In the genomic region with DNA sequence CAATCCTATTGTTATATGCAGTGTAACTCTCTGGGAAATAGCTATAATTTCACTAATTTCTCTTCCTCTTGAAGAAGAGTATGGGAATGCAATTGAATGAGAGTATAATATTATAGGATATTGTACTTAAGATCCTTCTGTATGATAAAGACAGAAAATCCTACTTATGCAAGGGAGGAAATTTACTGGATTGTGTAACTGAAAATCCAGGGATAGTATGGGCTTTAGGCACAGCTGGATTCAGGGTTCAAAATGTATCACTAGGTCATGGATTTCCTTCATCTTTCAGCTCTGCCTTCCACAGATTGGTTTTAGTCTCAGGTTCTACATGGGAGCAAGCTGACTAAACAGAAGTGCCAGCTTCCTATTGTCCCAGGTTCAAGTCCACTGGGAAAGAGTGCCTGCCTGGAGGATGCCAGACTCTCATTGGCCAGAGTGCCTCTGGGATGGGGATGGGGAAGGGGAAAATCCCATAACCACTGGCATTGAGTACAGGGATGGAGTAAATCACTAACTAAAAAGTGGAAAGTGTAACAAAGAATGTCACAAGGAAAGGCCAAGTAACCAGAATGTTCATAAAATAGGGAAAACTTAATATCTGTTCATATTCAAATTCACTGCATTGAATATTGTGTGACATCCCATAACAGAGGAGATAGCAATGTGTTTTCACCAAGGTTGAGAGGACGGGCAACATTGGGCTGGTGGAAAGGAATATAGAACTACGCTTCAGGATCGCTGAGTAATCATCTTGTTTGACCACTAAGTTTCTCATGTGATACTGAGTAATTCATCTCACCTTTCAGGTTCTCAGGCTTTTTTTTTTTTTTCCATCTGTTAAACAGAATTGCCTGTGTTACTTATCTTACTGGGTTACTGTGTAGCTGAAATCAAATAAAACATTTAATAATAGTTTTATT, we compare ENCODE assay signal across 17 cellular contexts.
DNase-seq lines count a peak whose midpoint lies in the region; ATAC-seq, FAIRE-seq and TF ChIP-seq lines count a peak whose summit lies in the region.
"Had no signal": no experiment of that assay in that cellular context is flagged by ENCODE, and none has a peak within 500 bp of the region (broad histone marks: within the 10 kb centered on the region; RNA-seq: fewer than 3 reads in every experiment).

No MANE protein-coding gene starts in this region.

- peaks cover 8% of the 10 kb centered on the region for H3K9me3 Mint-ChIP-seq in dendritic cell treated with granulocyte-macrophage colony-stimulating factor and Interleukin-4, amounts not matched to agents 40 ng/mL and 50 ng/mL, for 4 days

- H3K36me3 ChIP-seq in parathyroid adenoma (ENCODE audit: control insufficient read depth, insufficient read depth, low read length) = no peaks in the 10 kb centered on the region
- H3K36me3 ChIP-seq: gastroesophageal sphincter had no signal

- no peak overlapping the region for H3K4me3 ChIP-seq in parathyroid adenoma (ENCODE audit: low read depth, low read length)
- H3K4me3 ChIP-seq: gastroesophageal sphincter had no signal

- H3K4me1 Mint-ChIP-seq in dendritic cell treated with granulocyte-macrophage colony-stimulating factor and Interleukin-4, amounts not matched to agents 40 ng/mL and 50 ng/mL, for 4 days (ENCODE audit: low read depth) = peaks cover 62% of the 10 kb centered on the region

- no peaks in the 10 kb centered on the region for H3K4me1 ChIP-seq in parathyroid adenoma
- H3K4me1 ChIP-seq: gastroesophageal sphincter had no signal

- FAIRE-seq in GM18507 (lab: Jason Lieb, UNC) = peak; percentile 67

- no peaks in the 10 kb centered on the region for H3K36me3 Mint-ChIP-seq in dendritic cell treated with granulocyte-macrophage colony-stimulating factor and Interleukin-4, amounts not matched to agents 40 ng/mL and 50 ng/mL, for 4 days (ENCODE audit: low read depth)

- no peak overlapping the region for H3K27ac ChIP-seq in parathyroid adenoma
- H3K27ac ChIP-seq: gastroesophageal sphincter had no signal

- no peak overlapping the region for H3K9ac ChIP-seq in parathyroid adenoma

- DNase-seq in GM18507 (ENCODE audit: extremely low spot score, insufficient read length, low read depth) (no peak), NCI-H2196 treated with DMSO at 0.1 percent for 48 hours (lab: John Stamatoyannopoulos, UW; ENCODE audit: unreplicated experiment) (no peak), GF-D8 (lab: John Stamatoyannopoulos, UW) (no peak), HuH-7.5 (ENCODE audit: low spot score) (no peak)
- DNase-seq in effector CD8-positive, alpha-beta T cell (lab: John Stamatoyannopoulos, UW) = no peak
- DNase-seq: activated T-cell treated with anti-CD3 and anti-CD28 coated beads, Interleukin-2, amount 50 U/mL, for 48 hours; dermis blood vessel endothelial cell; left ventricle myocardium superior; NCI-H2029 treated with DMSO at 0.1 percent for 48 hours; occipital lobe; SW 1271 had no signal

- peak overlapping the region; percentile 10 for H3K27ac Mint-ChIP-seq in dendritic cell treated with granulocyte-macrophage colony-stimulating factor and Interleukin-4, amounts not matched to agents 40 ng/mL and 50 ng/mL, for 4 days
- H3K27ac Mint-ChIP-seq: stimulated activated memory B cell treated with anti-CD40 and anti-IgM and Interleukin-4, amounts not matched to agents 10 μg/mL and 1 μg/mL and 100 μg/mL, for 72 hours had no signal

- no peaks in the 10 kb centered on the region for H3K9me3 ChIP-seq in parathyroid adenoma (ENCODE audit: control insufficient read depth, low read length)
- H3K9me3 ChIP-seq: gastroesophageal sphincter had no signal

- peaks cover 3% of the 10 kb centered on the region for H3K27me3 Mint-ChIP-seq in dendritic cell treated with granulocyte-macrophage colony-stimulating factor and Interleukin-4, amounts not matched to agents 40 ng/mL and 50 ng/mL, for 4 days
- H3K27me3 Mint-ChIP-seq: stimulated activated memory B cell treated with anti-CD40 and anti-IgM and Interleukin-4, amounts not matched to agents 10 μg/mL and 1 μg/mL and 100 μg/mL, for 72 hours had no signal

- H3K27me3 ChIP-seq in parathyroid adenoma (ENCODE audit: control insufficient read depth, insufficient read depth, low read length) = no peaks in the 10 kb centered on the region
- H3K27me3 ChIP-seq: gastroesophageal sphincter had no signal

- ATAC-seq in HG03442 (IDR thresholded peaks at IDR 0.05; ENCODE audit: unreplicated experiment) = peak; percentile 66
- ATAC-seq: activated CD4-positive, CD25-positive, alpha-beta regulatory T cell treated with anti-CD3 and anti-CD28 coated beads, Interleukin-2, amount 50 U/mL, for 24 hours; gastroesophageal sphincter; left ventricle myocardium superior; stimulated activated memory B cell treated with anti-CD40 and anti-IgM and Interleukin-4, amounts not matched to agents 10 μg/mL and 1 μg/mL and 100 μg/mL, for 72 hours had no signal

- H3K4me3 Mint-ChIP-seq in dendritic cell treated with granulocyte-macrophage colony-stimulating factor and Interleukin-4, amounts not matched to agents 40 ng/mL and 50 ng/mL, for 4 days = no peak overlapping the region
- H3K4me3 Mint-ChIP-seq: stimulated activated memory B cell treated with anti-CD40 and anti-IgM and Interleukin-4, amounts not matched to agents 10 μg/mL and 1 μg/mL and 100 μg/mL, for 72 hours had no signal

- intact Hi-C loops in dendritic cell treated with granulocyte-macrophage colony-stimulating factor and Interleukin-4, amounts not matched to agents 40 ng/mL and 50 ng/mL, for 4 days (cut with micrococcal nuclease) = no loop called here

- no peak overlapping the region for H2AFZ ChIP-seq in parathyroid adenoma

- H3K4me2 ChIP-seq in parathyroid adenoma (ENCODE audit: low read length) = peak overlapping the region; percentile 30

- no peaks in the 10 kb centered on the region for H3K79me2 ChIP-seq in parathyroid adenoma

- TF ChIP-seq CTCF in parathyroid adenoma (IDR thresholded peaks at IDR 0.05) = no peak
